ENCODE assay signal across 1 cellular context in genomic region chrX:139692506-139692849, GRCh38.
TF ChIP-seq lines count a peak whose summit lies in the region.

No MANE protein-coding gene starts in this region.

TF ChIP-seq in HepG2, 621 proteins besides CTCF, POLR2A, EP300 and RAD21:
- no peak for TF ChIP-seq U2AF1 (optimal IDR thresholded peaks at IDR 0.05; ENCODE audit: low read depth, low read length)
- TF ChIP-seq ZNF276 (CRISPR knock-in tag; IDR thresholded peaks at IDR 0.05; ENCODE audit: low read depth): no peak
- no peak for TF ChIP-seq ZNF350 (CRISPR knock-in tag; IDR thresholded peaks at IDR 0.05; ENCODE audit: borderline replicate concordance, low read depth)
- TF ChIP-seq, protein P1, sequence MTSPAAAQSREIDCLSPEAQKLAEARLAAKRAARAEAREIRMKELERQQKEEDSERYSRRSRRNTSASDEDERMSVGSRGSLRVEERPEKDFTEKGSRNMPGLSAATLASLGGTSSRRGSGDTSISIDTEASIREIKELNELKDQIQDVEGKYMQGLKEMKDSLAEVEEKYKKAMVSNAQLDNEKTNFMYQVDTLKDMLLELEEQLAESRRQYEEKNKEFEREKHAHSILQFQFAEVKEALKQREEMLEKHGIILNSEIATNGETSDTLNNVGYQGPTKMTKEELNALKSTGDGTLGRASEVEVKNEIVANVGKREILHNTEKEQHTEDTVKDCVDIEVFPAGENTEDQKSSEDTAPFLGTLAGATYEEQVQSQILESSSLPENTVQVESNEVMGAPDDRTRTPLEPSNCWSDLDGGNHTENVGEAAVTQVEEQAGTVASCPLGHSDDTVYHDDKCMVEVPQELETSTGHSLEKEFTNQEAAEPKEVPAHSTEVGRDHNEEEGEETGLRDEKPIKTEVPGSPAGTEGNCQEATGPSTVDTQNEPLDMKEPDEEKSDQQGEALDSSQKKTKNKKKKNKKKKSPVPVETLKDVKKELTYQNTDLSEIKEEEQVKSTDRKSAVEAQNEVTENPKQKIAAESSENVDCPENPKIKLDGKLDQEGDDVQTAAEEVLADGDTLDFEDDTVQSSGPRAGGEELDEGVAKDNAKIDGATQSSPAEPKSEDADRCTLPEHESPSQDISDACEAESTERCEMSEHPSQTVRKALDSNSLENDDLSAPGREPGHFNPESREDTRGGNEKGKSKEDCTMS (CRISPR knock-in tag; conservative IDR thresholded peaks at IDR 0.05): no peak
- no peak for TF ChIP-seq ZNF20 (CRISPR knock-in tag; IDR thresholded peaks at IDR 0.05)
- TF ChIP-seq ZNF138 (CRISPR knock-in tag; IDR thresholded peaks at IDR 0.05; ENCODE audit: low read depth): no peak
